Comparison of ENCODE assay signal across 22 cellular contexts in genomic region chr22:19593991-19594569, GRCh38.
"Had no signal": no experiment of that assay in that cellular context is flagged by ENCODE, and none has a peak within 500 bp of the region (broad histone marks: within the 10 kb centered on the region; RNA-seq: fewer than 3 reads in every experiment).

No MANE protein-coding gene starts in this region.

- ATAC-seq: effector memory CD8-positive, alpha-beta T cell; gastroesophageal sphincter; left lobe of liver; natural killer cell; stimulated activated effector memory CD8-positive, alpha-beta T cell treated with anti-CD3 and anti-CD28 coated beads, Interleukin-12 subunit alpha, Interleukin-12 subunit beta, amount 100 ng/mL, for 72 hours; stimulated activated naive CD8-positive, alpha-beta T cell treated with anti-CD3 and anti-CD28 coated beads, Interleukin-15, Interleukin-2, amounts not matched to agents 100 U/mL and 50 U/mL, for 24 hours; upper lobe of right lung had no signal

- H3K27me3 ChIP-seq: ovary, right atrium auricular region, upper lobe of right lung, vagina had no signal

- DNase-seq: effector memory CD8-positive, alpha-beta T cell; esophagus squamous epithelium; foreskin fibroblast; glutamatergic neuron; islet precursor cell; mammary epithelial cell; natural killer cell; nucleus accumbens; ovary; sigmoid colon; stimulated activated CD4-positive, alpha-beta T cell treated with anti-CD3 and anti-CD28 coated beads, Interleukin-4, amount 100 ng/mL, for 1 hour; stimulated activated CD8-positive, alpha-beta memory T cell treated with anti-CD3 and anti-CD28 coated beads, Interleukin-4, amount 100 ng/mL, for 48 hours; stimulated activated naive CD8-positive, alpha-beta T cell treated with anti-CD3 and anti-CD28 coated beads, Interleukin-15, Interleukin-2, amounts not matched to agents 100 U/mL and 50 U/mL, for 24 hours; tibial artery; upper lobe of right lung had no signal

- H3K9me3 Mint-ChIP-seq: effector memory CD8-positive, alpha-beta T cell; natural killer cell; neural crest cell; stimulated activated effector memory CD8-positive, alpha-beta T cell treated with anti-CD3 and anti-CD28 coated beads, Interleukin-12 subunit alpha, Interleukin-12 subunit beta, amount 100 ng/mL, for 72 hours had no signal

- H3K36me3 ChIP-seq: esophagus squamous epithelium, gastroesophageal sphincter, ovary, right atrium auricular region, sigmoid colon, tibial artery, upper lobe of right lung, vagina had no signal

- H3K4me3 ChIP-seq: esophagus squamous epithelium, gastroesophageal sphincter, ovary, right atrium auricular region, sigmoid colon, skin epidermis, tibial artery, upper lobe of right lung, vagina had no signal

- H3K36me3 Mint-ChIP-seq: natural killer cell; stimulated activated effector memory CD8-positive, alpha-beta T cell treated with anti-CD3 and anti-CD28 coated beads, Interleukin-12 subunit alpha, Interleukin-12 subunit beta, amount 100 ng/mL, for 72 hours had no signal

- H3K4me1 ChIP-seq: gastroesophageal sphincter, sigmoid colon, tibial artery had no signal

- H3K27ac Mint-ChIP-seq: effector memory CD8-positive, alpha-beta T cell; natural killer cell; stimulated activated effector memory CD8-positive, alpha-beta T cell treated with anti-CD3 and anti-CD28 coated beads, Interleukin-12 subunit alpha, Interleukin-12 subunit beta, amount 100 ng/mL, for 72 hours had no signal

- H3K9me3 ChIP-seq: esophagus squamous epithelium, gastroesophageal sphincter, ovary, right atrium auricular region, sigmoid colon, tibial artery, upper lobe of right lung, vagina had no signal

- H3K27ac ChIP-seq: esophagus squamous epithelium, gastroesophageal sphincter, ovary, right atrium auricular region, sigmoid colon, skin epidermis, tibial artery, upper lobe of right lung, vagina had no signal

- H3K4me3 Mint-ChIP-seq: effector memory CD8-positive, alpha-beta T cell; natural killer cell; neural crest cell; stimulated activated effector memory CD8-positive, alpha-beta T cell treated with anti-CD3 and anti-CD28 coated beads, Interleukin-12 subunit alpha, Interleukin-12 subunit beta, amount 100 ng/mL, for 72 hours had no signal
